ENCODE assay signal across 31 cellular contexts in the genomic region with DNA sequence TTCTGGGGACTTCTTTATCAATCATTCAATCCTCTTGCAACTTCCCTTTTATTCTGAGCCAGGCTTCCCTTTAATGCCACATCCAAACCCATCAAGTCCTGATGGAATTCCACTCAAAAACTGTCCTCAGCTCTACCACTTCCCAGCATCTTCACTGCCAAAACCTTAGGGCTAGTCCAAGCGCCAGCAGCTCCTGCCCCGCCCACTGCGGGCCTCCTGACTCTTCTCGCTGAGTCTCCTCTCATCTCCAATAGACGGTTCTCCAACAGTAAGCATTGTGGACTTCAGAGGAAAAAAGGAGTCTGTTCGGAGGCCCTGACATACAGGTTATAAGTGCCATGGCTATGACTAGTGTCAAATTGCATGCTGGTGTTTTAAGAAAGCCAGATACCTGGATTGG. TPM values are rescaled to one million over a fixed set of nuclear protein-coding genes. Genes with fewer than 3 reads are reported as not detected.
"Had no signal": no experiment of that assay in that cellular context is flagged by ENCODE, and none has a peak within 500 bp of the region (broad histone marks: within the 10 kb centered on the region; RNA-seq: fewer than 3 reads in every experiment).

No MANE protein-coding gene starts in this region.

- H3K27me3 ChIP-seq: brain microvascular endothelial cell, esophagus muscularis mucosa, foreskin keratinocyte, gastrocnemius medialis had no signal

- H3K27me3 Mint-ChIP-seq: activated CD4-positive, alpha-beta T cell treated with anti-CD3 and anti-CD28 coated beads, Interleukin-2, amount 10 ng/mL, durations not matched to agents 24 days and 14 days; activated naive CD8-positive, alpha-beta T cell had no signal

- DNase-seq: activated B cell treated with CpG ODN at 0.5 μM for 24 hours; activated CD4-positive, alpha-beta memory T cell treated with anti-CD3 and anti-CD28 coated beads for 36 hours; activated CD4-positive, alpha-beta T cell treated with anti-CD3 and anti-CD28 coated beads for 36 hours; activated CD4-positive, alpha-beta T cell treated with anti-CD3 and anti-CD28 coated beads, Interleukin-2, amount 10 ng/mL, durations not matched to agents 24 days and 14 days; activated CD8-positive, alpha-beta memory T cell treated with anti-CD3 and anti-CD28 coated beads, Interleukin-2, amount 50 U/mL, for 48 hours; activated effector memory CD4-positive, alpha-beta T cell treated with Interleukin-2 at 50 U/mL for 16 hours; activated gamma-delta T cell treated with Interleukin-2 at 50 U/mL for 16 hours; activated naive CD4-positive, alpha-beta T cell treated with anti-CD3 and anti-CD28 coated beads, Interleukin-2, amount 50 U/mL, for 16 hours; activated naive CD4-positive, alpha-beta T cell treated with Interleukin-2 at 50 U/mL for 16 hours; activated T-cell treated with anti-CD3 and anti-CD28 coated beads for 4 hours; activated T-cell treated with anti-CD3 and anti-CD28 coated beads, Interleukin-2, amount 50 U/mL, for 24 hours; activated T-cell treated with anti-CD3 and anti-CD28 coated beads, Interleukin-2, amount 50 U/mL, for 72 hours; amniotic stem cell; brain microvascular endothelial cell; cortex of kidney; effector CD4-positive, alpha-beta T cell; effector memory CD8-positive, alpha-beta T cell; erythroblast; foreskin keratinocyte; gastrocnemius medialis; glutamatergic neuron; heart left ventricle; T-helper 1 cell; T-helper 17 cell; WERI-Rb-1 had no signal

- ATAC-seq: activated CD4-positive, alpha-beta T cell treated with anti-CD3 and anti-CD28 coated beads for 36 hours; activated CD4-positive, CD25-positive, alpha-beta regulatory T cell treated with anti-CD3 and anti-CD28 coated beads, Interleukin-2, amount 50 U/mL, for 24 hours; activated T-cell treated with anti-CD3 and anti-CD28 coated beads, Interleukin-2, amount 50 U/mL, for 72 hours; effector memory CD8-positive, alpha-beta T cell; foreskin keratinocyte; gastrocnemius medialis; T-helper 17 cell had no signal

- H3K4me1 ChIP-seq: foreskin keratinocyte, gastrocnemius medialis had no signal

- FAIRE-seq: astrocyte, colon had no signal

- H3K27ac Mint-ChIP-seq: activated B cell treated with CpG ODN at 0.5 μM for 24 hours; activated CD4-positive, alpha-beta memory T cell treated with anti-CD3 and anti-CD28 coated beads for 36 hours; activated CD4-positive, alpha-beta T cell treated with anti-CD3 and anti-CD28 coated beads for 36 hours; activated CD4-positive, alpha-beta T cell treated with anti-CD3 and anti-CD28 coated beads, Interleukin-2, amount 10 ng/mL, durations not matched to agents 24 days and 14 days; activated naive CD8-positive, alpha-beta T cell; activated T-cell treated with anti-CD3 and anti-CD28 coated beads, Interleukin-2, amount 50 U/mL, for 24 hours; activated T-cell treated with anti-CD3 and anti-CD28 coated beads, Interleukin-2, amount 50 U/mL, for 72 hours; effector memory CD8-positive, alpha-beta T cell; T-helper 17 cell; T-helper 2 cell treated with Interferon-gamma antibody and Interleukin-4, amounts not matched to agents 5 μg/mL and 100 μg/mL, for 36 hours had no signal

- H3K9me3 ChIP-seq: esophagus muscularis mucosa, gastrocnemius medialis, heart left ventricle had no signal

- H3K27ac ChIP-seq: brain microvascular endothelial cell, foreskin keratinocyte, gastrocnemius medialis, heart left ventricle, WERI-Rb-1 had no signal

- H3K4me1 Mint-ChIP-seq: activated B cell treated with CpG ODN at 0.5 μM for 24 hours; activated CD4-positive, alpha-beta T cell treated with anti-CD3 and anti-CD28 coated beads for 36 hours; activated CD4-positive, alpha-beta T cell treated with anti-CD3 and anti-CD28 coated beads, Interleukin-2, amount 10 ng/mL, durations not matched to agents 24 days and 14 days; T-helper 17 cell had no signal

- H3K4me3 Mint-ChIP-seq: activated B cell treated with CpG ODN at 0.5 μM for 24 hours; activated CD4-positive, alpha-beta memory T cell treated with anti-CD3 and anti-CD28 coated beads for 36 hours; activated CD4-positive, alpha-beta T cell treated with anti-CD3 and anti-CD28 coated beads for 36 hours; activated CD4-positive, alpha-beta T cell treated with anti-CD3 and anti-CD28 coated beads, Interleukin-2, amount 10 ng/mL, durations not matched to agents 24 days and 14 days; activated naive CD8-positive, alpha-beta T cell; activated T-cell treated with anti-CD3 and anti-CD28 coated beads, Interleukin-2, amount 50 U/mL, for 24 hours; activated T-cell treated with anti-CD3 and anti-CD28 coated beads, Interleukin-2, amount 50 U/mL, for 72 hours; effector memory CD8-positive, alpha-beta T cell; T-helper 17 cell; T-helper 2 cell treated with Interferon-gamma antibody and Interleukin-4, amounts not matched to agents 5 μg/mL and 100 μg/mL, for 36 hours had no signal

- H3K36me3 ChIP-seq: brain microvascular endothelial cell, esophagus muscularis mucosa, gastrocnemius medialis, heart left ventricle, WERI-Rb-1 had no signal

- H3K9me3 Mint-ChIP-seq: activated B cell treated with CpG ODN at 0.5 μM for 24 hours; activated CD4-positive, alpha-beta memory T cell treated with anti-CD3 and anti-CD28 coated beads for 36 hours; activated CD4-positive, alpha-beta T cell treated with anti-CD3 and anti-CD28 coated beads, Interleukin-2, amount 10 ng/mL, durations not matched to agents 24 days and 14 days; activated T-cell treated with anti-CD3 and anti-CD28 coated beads, Interleukin-2, amount 50 U/mL, for 24 hours; activated T-cell treated with anti-CD3 and anti-CD28 coated beads, Interleukin-2, amount 50 U/mL, for 72 hours; effector memory CD8-positive, alpha-beta T cell; T-helper 2 cell treated with Interferon-gamma antibody and Interleukin-4, amounts not matched to agents 5 μg/mL and 100 μg/mL, for 36 hours had no signal

- H3K4me3 ChIP-seq: esophagus muscularis mucosa, gastrocnemius medialis, heart left ventricle had no signal

- H3K36me3 Mint-ChIP-seq: activated CD4-positive, alpha-beta memory T cell treated with anti-CD3 and anti-CD28 coated beads for 36 hours had no signal

RNA-seq across cellular contexts. Expression of gene CNKSR3, which starts 38.7 kb away (rescaled TPM):
- total RNA-seq: activated CD4-positive, alpha-beta T cell treated with anti-CD3 and anti-CD28 coated beads, Interleukin-2, amount 10 ng/mL, durations not matched to agents 24 days and 14 days; T-helper 17 cell had no signal
